33 cellular contexts compared by ENCODE assay signal in the genomic region with DNA sequence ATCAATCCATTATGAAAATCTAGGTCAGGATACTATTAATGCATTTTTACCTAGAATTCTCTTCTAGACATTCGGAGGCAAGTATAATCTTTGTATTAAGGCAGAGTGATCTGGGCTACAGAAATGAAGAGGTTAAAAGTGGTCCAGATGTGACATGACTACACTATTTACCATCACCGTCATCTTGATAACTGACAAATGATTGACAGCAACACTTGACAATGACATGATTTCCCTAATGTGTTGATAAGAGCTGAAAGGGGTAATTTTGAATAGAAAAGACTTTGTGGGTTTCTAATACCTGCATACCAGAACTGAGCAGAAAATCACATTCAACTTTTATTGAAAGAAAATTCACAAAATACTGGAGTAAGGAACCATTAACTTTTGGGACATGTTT.
DNase-seq lines count a peak whose midpoint lies in the region; ATAC-seq and TF ChIP-seq lines count a peak whose summit lies in the region.
"Had no signal": no experiment of that assay in that cellular context is flagged by ENCODE, and none has a peak within 500 bp of the region (broad histone marks: within the 10 kb centered on the region; RNA-seq: fewer than 3 reads in every experiment).

No MANE protein-coding gene starts in this region.

- H3K27me3 Mint-ChIP-seq in mesothelial cell of epicardium (ENCODE audit: low read depth), result no peaks in the 10 kb centered on the region
- H3K27me3 Mint-ChIP-seq: B cell; CD4-positive, alpha-beta memory T cell; CD4-positive, alpha-beta T cell; CD4-positive, CD25-positive, alpha-beta regulatory T cell had no signal

- no peak overlapping the region for H2AFZ ChIP-seq in neural cell (ENCODE audit: low read depth, low read length)

- no peaks in the 10 kb centered on the region for H3K4me1 ChIP-seq in lower lobe of right lung
- H3K4me1 ChIP-seq: A549; BE2C; BLaER1; BLaER1 treated with 17β-estradiol and CSF1 and Interleukin-3, amounts not matched to agents 10 nM and 100 nM; Caco-2 had no signal

- POLR2A ChIA-PET in HEK293T (lab: Yijun Ruan, JAX), result no interaction called here

- peak; percentile 41 for TF ChIP-seq RAD21 in neural cell (conservative IDR thresholded peaks at IDR 0.05)

- DNase-seq in HEK293T (ENCODE audit: extremely low spot score) (no peak), mesothelial cell of epicardium (ENCODE audit: low spot score in 2 of 2, unreplicated experiment in 2 of 2) (no peak), lower lobe of right lung (no peak), GM19240 (ENCODE audit: insufficient read length, low spot score) (no peak), HUDEP-2 (lab: John Stamatoyannopoulos, UW; ENCODE audit: unreplicated experiment in 76 of 76) (no peak)
- DNase-seq: 8988T; ACHN; AML-193; BE2C; C1 segment of cervical spinal cord; Caco-2; Calu3; CD4-positive, alpha-beta memory T cell; CD4-positive, alpha-beta T cell; CD4-positive, CD25-positive, alpha-beta regulatory T cell; CD8-positive, alpha-beta memory T cell; CD8-positive, alpha-beta T cell; COR-L47; DMS 273 treated with DMSO at 0.1 percent for 48 hours; DMS153; DMS53; DMS79; DMS79 treated with DMSO at 0.1 percent for 48 hours; DND-41; EL had no signal

- no peak overlapping the region for H3K4me3 ChIP-seq in neural cell (ENCODE audit: low read length)
- no peak overlapping the region for H3K4me3 ChIP-seq in lower lobe of right lung
- H3K4me3 ChIP-seq: A549; BLaER1; BLaER1 treated with 17β-estradiol and CSF1 and Interleukin-3, amounts not matched to agents 10 nM and 100 nM had no signal

- intact Hi-C loops in lower lobe of right lung (cut with DNase I), result no loop called here

- H3K4me1 Mint-ChIP-seq in mesothelial cell of epicardium, result peaks cover 35% of the 10 kb centered on the region
- H3K4me1 Mint-ChIP-seq: B cell; CD14-positive monocyte; CD4-positive, alpha-beta memory T cell; CD4-positive, CD25-positive, alpha-beta regulatory T cell; CD8-positive, alpha-beta memory T cell had no signal

- H3K27me3 ChIP-seq in neural cell (ENCODE audit: insufficient read depth, low read depth, low read length), result no peaks in the 10 kb centered on the region
- no peaks in the 10 kb centered on the region for H3K27me3 ChIP-seq in lower lobe of right lung (ENCODE audit: low read depth)
- H3K27me3 ChIP-seq: BE2C; BLaER1; BLaER1 treated with 17β-estradiol and CSF1 and Interleukin-3, amounts not matched to agents 10 nM and 100 nM had no signal

- no peak overlapping the region for H3K4me3 Mint-ChIP-seq in mesothelial cell of epicardium
- H3K4me3 Mint-ChIP-seq: B cell; CD14-positive monocyte; CD4-positive, alpha-beta memory T cell; CD4-positive, alpha-beta T cell; CD4-positive, CD25-positive, alpha-beta regulatory T cell; CD8-positive, alpha-beta memory T cell; CD8-positive, alpha-beta T cell had no signal

- no peak overlapping the region for H3K4me2 ChIP-seq in neural cell (ENCODE audit: low read length)
- H3K4me2 ChIP-seq: A549; BLaER1; BLaER1 treated with 17β-estradiol and CSF1 and Interleukin-3, amounts not matched to agents 10 nM and 100 nM had no signal

- H3K36me3 ChIP-seq in neural cell (ENCODE audit: insufficient read depth, low read length), result no peaks in the 10 kb centered on the region
- H3K36me3 ChIP-seq in lower lobe of right lung, result no peaks in the 10 kb centered on the region
- H3K36me3 ChIP-seq: BE2C; BLaER1; BLaER1 treated with 17β-estradiol and CSF1 and Interleukin-3, amounts not matched to agents 10 nM and 100 nM had no signal

- H3K9me3 ChIP-seq in neural cell (ENCODE audit: low read length) (no peaks in the 10 kb centered on the region), lower lobe of right lung (no peaks in the 10 kb centered on the region)
- H3K9me3 ChIP-seq: A549, BE2C, Caco-2 had no signal

- H3K27ac ChIP-seq in neural cell (ENCODE audit: low read length) (peak overlapping the region; percentile 77), lower lobe of right lung (no peak overlapping the region)
- H3K27ac ChIP-seq: 22Rv1; A549; BLaER1; BLaER1 treated with 17β-estradiol and CSF1 and Interleukin-3, amounts not matched to agents 10 nM and 100 nM; C4-2B had no signal

- H3F3A ChIP-seq in neural cell (ENCODE audit: insufficient read depth, low read length, poor library complexity, severe bottlenecking), result no peaks in the 10 kb centered on the region

- CTCF ChIA-PET in HEK293T (lab: Yijun Ruan, JAX), result no interaction called here

- no peak for ATAC-seq in lower lobe of right lung
- ATAC-seq: A549; CD8-positive, alpha-beta T cell had no signal

- no peak overlapping the region for H3K9ac ChIP-seq in neural cell (ENCODE audit: low read length)
- H3K9ac ChIP-seq: BLaER1; BLaER1 treated with 17β-estradiol and CSF1 and Interleukin-3, amounts not matched to agents 10 nM and 100 nM had no signal

- H4K20me1 ChIP-seq in neural cell (ENCODE audit: insufficient read depth), result no peaks in the 10 kb centered on the region
- H4K20me1 ChIP-seq: BLaER1; BLaER1 treated with 17β-estradiol and CSF1 and Interleukin-3, amounts not matched to agents 10 nM and 100 nM had no signal

- H3K9me3 Mint-ChIP-seq in mesothelial cell of epicardium, result no peaks in the 10 kb centered on the region
- H3K9me3 Mint-ChIP-seq: CD8-positive, alpha-beta T cell had no signal

- H3K36me3 Mint-ChIP-seq in mesothelial cell of epicardium, result no peaks in the 10 kb centered on the region
- H3K36me3 Mint-ChIP-seq: CD14-positive monocyte; CD4-positive, alpha-beta memory T cell; CD4-positive, CD25-positive, alpha-beta regulatory T cell; CD8-positive, alpha-beta memory T cell; CD8-positive, alpha-beta T cell had no signal

- TF ChIP-seq CTCF in mesothelial cell of epicardium (IDR thresholded peaks at IDR 0.05; ENCODE audit: unreplicated experiment), result no peak
- TF ChIP-seq CTCF in neural cell (IDR thresholded peaks at IDR 0.05; ENCODE audit: poor library complexity, severe bottlenecking), result no peak
- TF ChIP-seq CTCF in lower lobe of right lung (IDR thresholded peaks at IDR 0.05), result no peak

- no peaks in the 10 kb centered on the region for H3K79me2 ChIP-seq in neural cell (replicated peaks; ENCODE audit: insufficient read depth, low read length)

- peak; percentile 100 for TF ChIP-seq EP300 in neural cell (conservative IDR thresholded peaks at IDR 0.05; ENCODE audit: poor library complexity, severe bottlenecking)

- peak overlapping the region; percentile 31 for H3K27ac Mint-ChIP-seq in mesothelial cell of epicardium
- H3K27ac Mint-ChIP-seq: B cell; CD14-positive monocyte; CD4-positive, alpha-beta memory T cell; CD4-positive, alpha-beta T cell; CD4-positive, CD25-positive, alpha-beta regulatory T cell; CD8-positive, alpha-beta memory T cell; CD8-positive, alpha-beta T cell had no signal

- no peaks in the 10 kb centered on the region for H3K9me2 ChIP-seq in neural cell (ENCODE audit: insufficient read depth, low read length)

TF ChIP-seq in HEK293T, 16 proteins besides CTCF, POLR2A, EP300 and RAD21:
- TF ChIP-seq, protein P1, sequence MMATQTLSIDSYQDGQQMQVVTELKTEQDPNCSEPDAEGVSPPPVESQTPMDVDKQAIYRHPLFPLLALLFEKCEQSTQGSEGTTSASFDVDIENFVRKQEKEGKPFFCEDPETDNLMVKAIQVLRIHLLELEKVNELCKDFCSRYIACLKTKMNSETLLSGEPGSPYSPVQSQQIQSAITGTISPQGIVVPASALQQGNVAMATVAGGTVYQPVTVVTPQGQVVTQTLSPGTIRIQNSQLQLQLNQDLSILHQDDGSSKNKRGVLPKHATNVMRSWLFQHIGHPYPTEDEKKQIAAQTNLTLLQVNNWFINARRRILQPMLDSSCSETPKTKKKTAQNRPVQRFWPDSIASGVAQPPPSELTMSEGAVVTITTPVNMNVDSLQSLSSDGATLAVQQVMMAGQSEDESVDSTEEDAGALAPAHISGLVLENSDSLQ (IDR thresholded peaks at IDR 0.05), result peak; percentile 55; the same call in 1 of the 2 replicates
- TF ChIP-seq HDGF (IDR thresholded peaks at IDR 0.05; ENCODE audit: borderline replicate concordance), result no peak

TF ChIP-seq in neural cell, 6 proteins besides CTCF, POLR2A, EP300 and RAD21:
- TF ChIP-seq TAF1 (IDR thresholded peaks at IDR 0.05; ENCODE audit: low read depth), result no peak
- peak; percentile 49 for TF ChIP-seq SMC3 (conservative IDR thresholded peaks at IDR 0.05; ENCODE audit: poor library complexity)
- TF ChIP-seq, protein P2, sequence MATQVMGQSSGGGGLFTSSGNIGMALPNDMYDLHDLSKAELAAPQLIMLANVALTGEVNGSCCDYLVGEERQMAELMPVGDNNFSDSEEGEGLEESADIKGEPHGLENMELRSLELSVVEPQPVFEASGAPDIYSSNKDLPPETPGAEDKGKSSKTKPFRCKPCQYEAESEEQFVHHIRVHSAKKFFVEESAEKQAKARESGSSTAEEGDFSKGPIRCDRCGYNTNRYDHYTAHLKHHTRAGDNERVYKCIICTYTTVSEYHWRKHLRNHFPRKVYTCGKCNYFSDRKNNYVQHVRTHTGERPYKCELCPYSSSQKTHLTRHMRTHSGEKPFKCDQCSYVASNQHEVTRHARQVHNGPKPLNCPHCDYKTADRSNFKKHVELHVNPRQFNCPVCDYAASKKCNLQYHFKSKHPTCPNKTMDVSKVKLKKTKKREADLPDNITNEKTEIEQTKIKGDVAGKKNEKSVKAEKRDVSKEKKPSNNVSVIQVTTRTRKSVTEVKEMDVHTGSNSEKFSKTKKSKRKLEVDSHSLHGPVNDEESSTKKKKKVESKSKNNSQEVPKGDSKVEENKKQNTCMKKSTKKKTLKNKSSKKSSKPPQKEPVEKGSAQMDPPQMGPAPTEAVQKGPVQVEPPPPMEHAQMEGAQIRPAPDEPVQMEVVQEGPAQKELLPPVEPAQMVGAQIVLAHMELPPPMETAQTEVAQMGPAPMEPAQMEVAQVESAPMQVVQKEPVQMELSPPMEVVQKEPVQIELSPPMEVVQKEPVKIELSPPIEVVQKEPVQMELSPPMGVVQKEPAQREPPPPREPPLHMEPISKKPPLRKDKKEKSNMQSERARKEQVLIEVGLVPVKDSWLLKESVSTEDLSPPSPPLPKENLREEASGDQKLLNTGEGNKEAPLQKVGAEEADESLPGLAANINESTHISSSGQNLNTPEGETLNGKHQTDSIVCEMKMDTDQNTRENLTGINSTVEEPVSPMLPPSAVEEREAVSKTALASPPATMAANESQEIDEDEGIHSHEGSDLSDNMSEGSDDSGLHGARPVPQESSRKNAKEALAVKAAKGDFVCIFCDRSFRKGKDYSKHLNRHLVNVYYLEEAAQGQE (IDR thresholded peaks at IDR 0.05; ENCODE audit: borderline replicate concordance), result no peak
- TF ChIP-seq POLR2AphosphoS5 (IDR thresholded peaks at IDR 0.05), result peak; percentile 95
TF ChIP-seq in neural cell: peak in this region for 2.
